In the genomic region with DNA sequence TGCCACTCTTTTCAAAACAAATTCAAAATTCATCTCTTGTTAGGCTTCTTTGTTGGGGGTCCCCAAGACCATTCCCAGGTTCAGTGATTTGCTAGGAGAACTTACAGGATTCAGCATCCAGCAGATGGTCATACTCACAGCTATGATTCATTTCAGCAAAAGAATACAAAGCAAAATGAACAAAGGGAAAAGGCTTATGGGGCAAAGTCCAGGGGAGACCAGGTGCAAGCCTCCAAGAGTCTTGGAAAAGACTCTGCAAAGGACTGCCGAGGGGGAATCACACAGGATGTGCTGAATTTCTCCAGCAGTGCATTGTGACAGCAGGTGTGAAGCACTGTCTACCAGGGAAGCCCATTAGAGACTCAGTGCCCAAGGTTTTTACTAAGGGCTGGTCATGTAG, we compare ENCODE assay signal across 16 cellular contexts. TPM values are rescaled to one million over a fixed set of nuclear protein-coding genes. Genes with fewer than 3 reads are reported as not detected.
A peak's percentile ranks its signal among the peaks of the same experiment; 100 is the strongest.
DNase-seq lines count a peak whose midpoint lies in the region; ATAC-seq and TF ChIP-seq lines count a peak whose summit lies in the region.
"Had no signal": no experiment of that assay in that cellular context is flagged by ENCODE, and none has a peak within 500 bp of the region (broad histone marks: within the 10 kb centered on the region; RNA-seq: fewer than 3 reads in every experiment).

No MANE protein-coding gene starts in this region.

- peaks cover 79% of the 10 kb centered on the region for H3K4me1 Mint-ChIP-seq in T-helper 2 cell treated with Interferon-gamma antibody and Interleukin-4, amounts not matched to agents 5 μg/mL and 100 μg/mL, for 36 hours (ENCODE audit: low read depth)
- peaks cover 65 to 88% (median 74%) of the 10 kb centered on the region in 3 donors for H3K4me1 Mint-ChIP-seq in IgD-negative memory B cell
- H3K4me1 Mint-ChIP-seq in activated T-helper 2 cell treated with anti-CD3 and anti-CD28 coated beads, Interferon-gamma antibody, Interleukin-2, Interleukin-4, amounts not matched to agents 10 μg/mL and 5 μg/mL and 100 μg/mL, durations not matched to agents 14 hours and 24 hours and 36 hours (ENCODE audit: low read depth) = peaks cover 79% of the 10 kb centered on the region
- H3K4me1 Mint-ChIP-seq in natural killer cell = peaks cover 87 to 88% of the 10 kb centered on the region in 2 donors

- no peak for TF ChIP-seq CTCF in natural killer cell (IDR thresholded peaks at IDR 0.05)

- no peaks in the 10 kb centered on the region for H3K27me3 Mint-ChIP-seq in T-helper 2 cell treated with Interferon-gamma antibody and Interleukin-4, amounts not matched to agents 5 μg/mL and 100 μg/mL, for 36 hours (ENCODE audit: low read depth)
- H3K27me3 Mint-ChIP-seq in IgD-negative memory B cell (no peaks in the 10 kb centered on the region), natural killer cell (ENCODE audit: low read depth in 2 of 2) (no peaks in the 10 kb centered on the region)
- H3K27me3 Mint-ChIP-seq in activated T-helper 2 cell treated with anti-CD3 and anti-CD28 coated beads, Interferon-gamma antibody, Interleukin-2, Interleukin-4, amounts not matched to agents 10 μg/mL and 5 μg/mL and 100 μg/mL, durations not matched to agents 14 hours and 24 hours and 36 hours (ENCODE audit: low read depth) = no peaks in the 10 kb centered on the region

- no peaks in the 10 kb centered on the region for H3K9me3 Mint-ChIP-seq in T-helper 2 cell treated with Interferon-gamma antibody and Interleukin-4, amounts not matched to agents 5 μg/mL and 100 μg/mL, for 36 hours
- H3K9me3 Mint-ChIP-seq in IgD-negative memory B cell (no peaks in the 10 kb centered on the region), natural killer cell (no peaks in the 10 kb centered on the region)
- no peaks in the 10 kb centered on the region for H3K9me3 Mint-ChIP-seq in activated T-helper 2 cell treated with anti-CD3 and anti-CD28 coated beads, Interferon-gamma antibody, Interleukin-2, Interleukin-4, amounts not matched to agents 10 μg/mL and 5 μg/mL and 100 μg/mL, durations not matched to agents 14 hours and 24 hours and 36 hours

- no peak for ATAC-seq in natural killer cell
- ATAC-seq in GM18858 (IDR thresholded peaks at IDR 0.05; ENCODE audit: unreplicated experiment) = no peak
- no peak for ATAC-seq in GM18519 (IDR thresholded peaks at IDR 0.05; ENCODE audit: low FRiP score, unreplicated experiment)
- ATAC-seq: left ventricle myocardium superior had no signal

- H3K27ac Mint-ChIP-seq in T-helper 2 cell treated with Interferon-gamma antibody and Interleukin-4, amounts not matched to agents 5 μg/mL and 100 μg/mL, for 36 hours = peak overlapping the region; percentile 46
- H3K27ac Mint-ChIP-seq in IgD-negative memory B cell (peak overlapping the region; percentile 86 to 94 (median 93)), natural killer cell (peak overlapping the region; percentile 79 to 85)
- H3K27ac Mint-ChIP-seq in activated T-helper 2 cell treated with anti-CD3 and anti-CD28 coated beads, Interferon-gamma antibody, Interleukin-2, Interleukin-4, amounts not matched to agents 10 μg/mL and 5 μg/mL and 100 μg/mL, durations not matched to agents 14 hours and 24 hours and 36 hours = peak overlapping the region; percentile 23

- DNase-seq in T-helper 2 cell treated with Interferon-gamma antibody and Interleukin-4, amounts not matched to agents 5 μg/mL and 100 μg/mL, for 36 hours (ENCODE audit: low spot score) = no peak
- DNase-seq in T-helper 2 cell = no peak
- no peak for DNase-seq in activated T-helper 2 cell treated with anti-CD3 and anti-CD28 coated beads, Interferon-gamma antibody, Interleukin-2, Interleukin-4, amounts not matched to agents 10 μg/mL and 5 μg/mL and 100 μg/mL, durations not matched to agents 14 hours and 24 hours and 36 hours (ENCODE audit: low spot score)
- no peak for DNase-seq in natural killer cell
- no peak for DNase-seq in NAMALWA (ENCODE audit: low spot score)
- DNase-seq: COR-L47; GF-D8; hypothalamus; left ventricle myocardium superior; NCI-H2227 treated with DMSO at 0.1 percent for 48 hours; SK-N-SH; stimulated activated CD4-positive, alpha-beta T cell treated with anti-CD3 and anti-CD28 coated beads, Interleukin-15, amount 100 ng/mL, for 24 hours; WERI-Rb-1 had no signal

- H3K4me3 Mint-ChIP-seq in T-helper 2 cell treated with Interferon-gamma antibody and Interleukin-4, amounts not matched to agents 5 μg/mL and 100 μg/mL, for 36 hours = no peak overlapping the region
- H3K4me3 Mint-ChIP-seq in IgD-negative memory B cell (peak overlapping the region in 3 of 4 donors; percentile 61 to 83 (median 77)), natural killer cell (no peak overlapping the region)
- H3K4me3 Mint-ChIP-seq in activated T-helper 2 cell treated with anti-CD3 and anti-CD28 coated beads, Interferon-gamma antibody, Interleukin-2, Interleukin-4, amounts not matched to agents 10 μg/mL and 5 μg/mL and 100 μg/mL, durations not matched to agents 14 hours and 24 hours and 36 hours (ENCODE audit: low read depth) = no peak overlapping the region

- intact Hi-C loops in activated T-helper 2 cell treated with anti-CD3 and anti-CD28 coated beads, Interferon-gamma antibody, Interleukin-2, Interleukin-4, amounts not matched to agents 10 μg/mL and 5 μg/mL and 100 μg/mL, durations not matched to agents 14 hours and 24 hours and 36 hours (cut with micrococcal nuclease) = no loop called here
- intact Hi-C loops in natural killer cell (cut with micrococcal nuclease) = no loop called here

- peaks cover 38% of the 10 kb centered on the region for H3K36me3 Mint-ChIP-seq in T-helper 2 cell treated with Interferon-gamma antibody and Interleukin-4, amounts not matched to agents 5 μg/mL and 100 μg/mL, for 36 hours (ENCODE audit: low read depth)
- H3K36me3 Mint-ChIP-seq in IgD-negative memory B cell (peaks cover 4% of the 10 kb centered on the region), natural killer cell (no peaks in the 10 kb centered on the region)
- peaks cover 64% of the 10 kb centered on the region for H3K36me3 Mint-ChIP-seq in activated T-helper 2 cell treated with anti-CD3 and anti-CD28 coated beads, Interferon-gamma antibody, Interleukin-2, Interleukin-4, amounts not matched to agents 10 μg/mL and 5 μg/mL and 100 μg/mL, durations not matched to agents 14 hours and 24 hours and 36 hours (ENCODE audit: low read depth)

RNA-seq across cellular contexts. Expression of a gene that starts 7.3 kb away (rescaled TPM):
- polyA plus RNA-seq in IgD-negative memory B cell = 78.6 TPM
- 63.8 and 64.6 TPM in 2 replicates for total RNA-seq in activated T-helper 2 cell treated with anti-CD3 and anti-CD28 coated beads, Interferon-gamma antibody, Interleukin-2, Interleukin-4, amounts not matched to agents 10 μg/mL and 5 μg/mL and 100 μg/mL, durations not matched to agents 14 hours and 24 hours and 36 hours
- 10 to 100 TPM; 52.3 to 74.4 (median 55.6) TPM for total RNA-seq in natural killer cell

Comparison
In these comparisons a context has a peak if more than half of its experiments do, and no peak if none do; other contexts are left out.
1. H3K27ac Mint-ChIP-seq: peak in every context shown above with its lines; median percentile 93 in IgD-negative memory B cell; 82 in natural killer cell; 46 in T-helper 2 cell treated with Interferon-gamma antibody and Interleukin-4, amounts not matched to agents 5 μg/mL and 100 μg/mL, for 36 hours; 23 in activated T-helper 2 cell treated with anti-CD3 and anti-CD28 coated beads, Interferon-gamma antibody, Interleukin-2, Interleukin-4, amounts not matched to agents 10 μg/mL and 5 μg/mL and 100 μg/mL, durations not matched to agents 14 hours and 24 hours and 36 hours.
2. H3K4me3 Mint-ChIP-seq: peak in IgD-negative memory B cell (3 of 4); none in T-helper 2 cell treated with Interferon-gamma antibody and Interleukin-4, amounts not matched to agents 5 μg/mL and 100 μg/mL, for 36 hours (single experiment), activated T-helper 2 cell treated with anti-CD3 and anti-CD28 coated beads, Interferon-gamma antibody, Interleukin-2, Interleukin-4, amounts not matched to agents 10 μg/mL and 5 μg/mL and 100 μg/mL, durations not matched to agents 14 hours and 24 hours and 36 hours (single experiment) and natural killer cell (single experiment).